ENCODE assay signal across 8 cellular contexts in the genomic region with DNA sequence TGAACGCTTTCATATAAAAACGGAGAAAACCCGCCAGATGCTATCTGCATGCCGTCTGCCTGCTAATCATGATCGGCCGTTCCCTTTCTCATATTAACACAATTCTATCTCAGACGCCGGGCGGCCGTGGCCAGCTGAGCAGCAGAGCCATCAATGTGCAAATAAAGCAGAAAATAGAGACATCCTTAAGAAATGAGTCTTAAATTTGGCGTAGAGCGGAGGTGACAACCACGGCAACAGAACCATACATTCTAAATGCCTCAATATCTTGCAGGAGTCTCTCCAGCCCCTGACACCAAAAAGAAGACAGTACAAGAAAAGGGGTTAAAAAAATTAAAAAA. TPM values are rescaled to one million over a fixed set of nuclear protein-coding genes. Genes with fewer than 3 reads are reported as not detected.
DNase-seq lines count a peak whose midpoint lies in the region; ATAC-seq and TF ChIP-seq lines count a peak whose summit lies in the region.

No MANE protein-coding gene starts in this region.

- CTCF ChIA-PET in activated CD4-positive, alpha-beta T cell treated with anti-CD3 and anti-CD28 coated beads, Interleukin-2, amount 10 ng/mL, durations not matched to agents 7 days and 5 days (lab: Charles Lee), result interaction anchor here (1.0 kb wide), 1 partner anchor 17 kb away, joined by 3 read pairs; no protein-coding TSS in a partner anchor

- H3K36me3 ChIP-seq in OCI-LY1 (ENCODE audit: insufficient read depth, low read length) (no peaks in the 10 kb centered on the region), osteoblast (ENCODE audit: insufficient read depth, low read length) (peaks cover 2% of the 10 kb centered on the region)

- H3K4me3 ChIP-seq in OCI-LY1 (ENCODE audit: low read depth, low read length, poor library complexity, severe bottlenecking), result peak overlapping the region; percentile 69
- H3K4me3 ChIP-seq in osteoblast (ENCODE audit: insufficient read depth, low read length), result peak overlapping the region; percentile 93

- H3K9me2 ChIP-seq in OCI-LY1 (ENCODE audit: low read depth, low read length), result no peaks in the 10 kb centered on the region

- H3K9me3 ChIP-seq in OCI-LY1 (ENCODE audit: low read length), result no peaks in the 10 kb centered on the region
- H3K9me3 ChIP-seq in osteoblast (ENCODE audit: low read depth, low read length), result no peaks in the 10 kb centered on the region

- peaks cover 28% of the 10 kb centered on the region for H3K4me1 Mint-ChIP-seq in activated CD4-positive, alpha-beta T cell treated with anti-CD3 and anti-CD28 coated beads, Interleukin-2, amount 10 ng/mL, durations not matched to agents 7 days and 5 days
- peaks cover 22 to 27% of the 10 kb centered on the region in 2 donors for H3K4me1 Mint-ChIP-seq in effector memory CD8-positive, alpha-beta T cell (ENCODE audit: low read depth in 2 of 2)

- no peaks in the 10 kb centered on the region for H3K9me3 Mint-ChIP-seq in activated CD4-positive, alpha-beta T cell treated with anti-CD3 and anti-CD28 coated beads, Interleukin-2, amount 10 ng/mL, durations not matched to agents 7 days and 5 days
- peaks cover 0 to 5% of the 10 kb centered on the region in 2 donors for H3K9me3 Mint-ChIP-seq in effector memory CD8-positive, alpha-beta T cell

- no peaks in the 10 kb centered on the region for H3K27me3 ChIP-seq in OCI-LY1 (ENCODE audit: insufficient read depth, low read length)
- no peaks in the 10 kb centered on the region for H3K27me3 ChIP-seq in osteoblast (ENCODE audit: insufficient read depth, low read length)

- no peaks in the 10 kb centered on the region for H3F3A ChIP-seq in OCI-LY1 (ENCODE audit: insufficient read depth, low read length)

- H3K27ac ChIP-seq in OCI-LY1 (ENCODE audit: low read depth, low read length, poor library complexity, severe bottlenecking) (no peak overlapping the region), osteoblast (ENCODE audit: low read depth, low read length) (peak overlapping the region; percentile 41)

- H3K36me3 Mint-ChIP-seq in activated CD4-positive, alpha-beta T cell treated with anti-CD3 and anti-CD28 coated beads, Interleukin-2, amount 10 ng/mL, durations not matched to agents 7 days and 5 days (ENCODE audit: low read depth), result peaks cover 14% of the 10 kb centered on the region
- peaks cover 9% of the 10 kb centered on the region for H3K36me3 Mint-ChIP-seq in effector memory CD8-positive, alpha-beta T cell (ENCODE audit: insufficient read depth)

- TF ChIP-seq CTCF in OCI-LY1 (IDR thresholded peaks at IDR 0.05; ENCODE audit: low read length), result no peak
- TF ChIP-seq CTCF in osteoblast (IDR thresholded peaks at IDR 0.05; ENCODE audit: extremely low read depth, low read depth, low read length), result no peak

- no peak for ATAC-seq in effector memory CD8-positive, alpha-beta T cell (replicated peaks)
- ATAC-seq in HG02938 (IDR thresholded peaks at IDR 0.05; ENCODE audit: unreplicated experiment), result no peak
- ATAC-seq in GM19452 (IDR thresholded peaks at IDR 0.05; ENCODE audit: unreplicated experiment), result no peak

- H3K27ac Mint-ChIP-seq in activated CD4-positive, alpha-beta T cell treated with anti-CD3 and anti-CD28 coated beads, Interleukin-2, amount 10 ng/mL, durations not matched to agents 7 days and 5 days, result peak overlapping the region; percentile 88
- H3K27ac Mint-ChIP-seq in effector memory CD8-positive, alpha-beta T cell, result peak overlapping the region in 1 of 2 donors; percentile 65

- peaks cover 2% of the 10 kb centered on the region; the same call in 1 of the 2 replicates for H4K20me1 ChIP-seq in OCI-LY1 (ENCODE audit: insufficient read depth, low read length)
- peaks cover 30% of the 10 kb centered on the region for H4K20me1 ChIP-seq in osteoblast (ENCODE audit: insufficient read depth, low read length)

- H3K9ac ChIP-seq in OCI-LY1 (ENCODE audit: low read length), result peak overlapping the region; percentile 56

- H2AFZ ChIP-seq in OCI-LY1 (ENCODE audit: low read length) (no peak overlapping the region), osteoblast (ENCODE audit: low read length) (peak overlapping the region; percentile 67)

- H3K4me3 Mint-ChIP-seq in activated CD4-positive, alpha-beta T cell treated with anti-CD3 and anti-CD28 coated beads, Interleukin-2, amount 10 ng/mL, durations not matched to agents 7 days and 5 days, result peak overlapping the region; percentile 84
- H3K4me3 Mint-ChIP-seq in effector memory CD8-positive, alpha-beta T cell, result peak overlapping the region; percentile 87 to 90

- H3K79me2 ChIP-seq in OCI-LY1 (ENCODE audit: insufficient read depth, low read length), result no peaks in the 10 kb centered on the region
- peaks cover 81% of the 10 kb centered on the region for H3K79me2 ChIP-seq in osteoblast (ENCODE audit: insufficient read depth, low read length)

- H3K4me1 ChIP-seq in OCI-LY1 (ENCODE audit: insufficient read depth, low read length, severe bottlenecking) (peaks cover 27% of the 10 kb centered on the region), osteoblast (ENCODE audit: insufficient read depth, low read length) (peaks cover 30% of the 10 kb centered on the region)

- POLR2A ChIA-PET in activated CD4-positive, alpha-beta T cell treated with anti-CD3 and anti-CD28 coated beads, Interleukin-2, amount 10 ng/mL, durations not matched to agents 7 days and 5 days (lab: Charles Lee), result no interaction called here

- H3K4me2 ChIP-seq in OCI-LY1 (ENCODE audit: low read length) (peak overlapping the region; percentile 73), osteoblast (ENCODE audit: insufficient read depth, low read length) (peak overlapping the region; percentile 80)

- H3K27me3 Mint-ChIP-seq in activated CD4-positive, alpha-beta T cell treated with anti-CD3 and anti-CD28 coated beads, Interleukin-2, amount 10 ng/mL, durations not matched to agents 7 days and 5 days, result peaks cover 64% of the 10 kb centered on the region
- peaks cover 53 to 60% of the 10 kb centered on the region in 2 donors for H3K27me3 Mint-ChIP-seq in effector memory CD8-positive, alpha-beta T cell

- DNase-seq in activated CD4-positive, alpha-beta T cell treated with anti-CD3 and anti-CD28 coated beads, Interleukin-2, amount 10 ng/mL, durations not matched to agents 7 days and 5 days, result no peak
- no peak for DNase-seq in activated CD4-positive, alpha-beta T cell treated with anti-CD3 and anti-CD28 coated beads for 1 hour
- DNase-seq in effector memory CD8-positive, alpha-beta T cell, result no peak
- peak; percentile 72 for DNase-seq in osteoblast (ENCODE audit: insufficient read length, low spot score, missing footprints)
- DNase-seq in medulla oblongata (ENCODE audit: extremely low spot score), result no peak

RNA-seq across cellular contexts. Expression of a gene that starts 2.7 kb away (rescaled TPM):
- under 1 TPM; 0.12 to 0.17 TPM for total RNA-seq in activated CD4-positive, alpha-beta T cell treated with anti-CD3 and anti-CD28 coated beads, Interleukin-2, amount 10 ng/mL, durations not matched to agents 7 days and 5 days
- total RNA-seq in osteoblast, result 16.5 and 19.5 TPM in 2 replicates

Comparison
In these comparisons a context has a peak if more than half of its experiments do, and no peak if none do; other contexts are left out.
1. RNA of a gene that starts 2.7 kb away (total RNA-seq): 16.5 to 19.5 TPM in osteoblast; 0.12 to 0.17 TPM in activated CD4-positive, alpha-beta T cell treated with anti-CD3 and anti-CD28 coated beads, Interleukin-2, amount 10 ng/mL, durations not matched to agents 7 days and 5 days; every median in the first group is over 10 times any median in the second.